ENCODE assay signal across 29 cellular contexts in genomic region chr10:90421874-90422273, GRCh38.
"Had no signal": no experiment of that assay in that cellular context is flagged by ENCODE, and none has a peak within 500 bp of the region (broad histone marks: within the 10 kb centered on the region; RNA-seq: fewer than 3 reads in every experiment).

No MANE protein-coding gene starts in this region.

- ATAC-seq: stimulated activated effector memory CD8-positive, alpha-beta T cell treated with anti-CD3 and anti-CD28 coated beads, Interleukin-12 subunit alpha, Interleukin-12 subunit beta, amount 100 ng/mL, for 72 hours; stimulated activated memory B cell treated with anti-CD40 and anti-IgM and Interleukin-4, amounts not matched to agents 10 μg/mL and 1 μg/mL and 100 μg/mL, for 72 hours; stimulated activated naive B cell treated with anti-CD40 and anti-IgM and Interleukin-4, amounts not matched to agents 10 μg/mL and 1 μg/mL and 100 μg/mL, for 72 hours; stimulated activated naive CD8-positive, alpha-beta T cell treated with anti-CD3 and anti-CD28 coated beads, Interleukin-15, amount 100 ng/mL, for 72 hours; stimulated activated naive CD8-positive, alpha-beta T cell treated with anti-CD3 and anti-CD28 coated beads, Interleukin-15, Interleukin-2, amounts not matched to agents 100 U/mL and 50 U/mL, for 24 hours; upper lobe of right lung had no signal

- H3K4me1 Mint-ChIP-seq: stimulated activated effector memory CD8-positive, alpha-beta T cell treated with anti-CD3 and anti-CD28 coated beads, Interleukin-12 subunit alpha, Interleukin-12 subunit beta, amount 100 ng/mL, for 72 hours; stimulated activated memory B cell treated with anti-CD40 and anti-IgM and Interleukin-4, amounts not matched to agents 10 μg/mL and 1 μg/mL and 100 μg/mL, for 72 hours; stimulated activated naive B cell treated with anti-CD40 and anti-IgM and Interleukin-4, amounts not matched to agents 10 μg/mL and 1 μg/mL and 100 μg/mL, for 72 hours; stimulated activated naive CD8-positive, alpha-beta T cell treated with anti-CD3 and anti-CD28 coated beads, Interleukin-15, amount 100 ng/mL, for 72 hours had no signal

- FAIRE-seq: urothelium cell line had no signal

- DNase-seq: stimulated activated CD4-positive, alpha-beta T cell treated with anti-CD3 and anti-CD28 coated beads, Interleukin-2, amount 100 ng/mL, for 48 hours; stimulated activated CD4-positive, alpha-beta T cell treated with anti-CD3 and anti-CD28 coated beads, Interleukin-4, amount 100 ng/mL, for 1 hour; stimulated activated CD4-positive, alpha-beta T cell treated with anti-CD3 and anti-CD28 coated beads, Interleukin-4, amount 100 ng/mL, for 24 hours; stimulated activated CD4-positive, alpha-beta T cell treated with anti-CD3 and anti-CD28 coated beads, Interleukin-4, amount 100 ng/mL, for 4 hours; stimulated activated CD8-positive, alpha-beta memory T cell treated with anti-CD3 and anti-CD28 coated beads, Interleukin-4, amount 100 ng/mL, for 48 hours; stimulated activated naive B cell treated with anti-CD40 and anti-IgM and Interleukin-4, amounts not matched to agents 10 μg/mL and 1 μg/mL and 100 μg/mL, for 72 hours; stimulated activated naive CD4-positive, alpha-beta T cell; stimulated activated naive CD4-positive, alpha-beta T cell treated with Interleukin-2 at 50 U/mL for 16 hours; stimulated activated naive CD8-positive, alpha-beta T cell treated with anti-CD3 and anti-CD28 coated beads, Interleukin-15, amount 100 ng/mL, for 72 hours; stimulated activated naive CD8-positive, alpha-beta T cell treated with anti-CD3 and anti-CD28 coated beads, Interleukin-15, Interleukin-2, amounts not matched to agents 100 U/mL and 50 U/mL, for 24 hours; stomach; substantia nigra; testis; thyroid gland; tibial artery; transverse colon; trophoblast cell; upper lobe of left lung; upper lobe of right lung; uterus had no signal

- H3K36me3 Mint-ChIP-seq: stimulated activated effector memory CD8-positive, alpha-beta T cell treated with anti-CD3 and anti-CD28 coated beads, Interleukin-12 subunit alpha, Interleukin-12 subunit beta, amount 100 ng/mL, for 72 hours; stimulated activated memory B cell treated with anti-CD40 and anti-IgM and Interleukin-4, amounts not matched to agents 10 μg/mL and 1 μg/mL and 100 μg/mL, for 72 hours; stimulated activated naive B cell treated with anti-CD40 and anti-IgM and Interleukin-4, amounts not matched to agents 10 μg/mL and 1 μg/mL and 100 μg/mL, for 72 hours; type B pancreatic cell had no signal

- H3K9me3 ChIP-seq: stomach, suprapubic skin, testis, thoracic aorta, thyroid gland, tibial artery, tibial nerve, transverse colon, upper lobe of right lung, uterus, vagina had no signal

- H3K4me3 Mint-ChIP-seq: stimulated activated effector memory CD8-positive, alpha-beta T cell treated with anti-CD3 and anti-CD28 coated beads, Interleukin-12 subunit alpha, Interleukin-12 subunit beta, amount 100 ng/mL, for 72 hours; stimulated activated memory B cell treated with anti-CD40 and anti-IgM and Interleukin-4, amounts not matched to agents 10 μg/mL and 1 μg/mL and 100 μg/mL, for 72 hours; stimulated activated naive B cell treated with anti-CD40 and anti-IgM and Interleukin-4, amounts not matched to agents 10 μg/mL and 1 μg/mL and 100 μg/mL, for 72 hours; stimulated activated naive CD8-positive, alpha-beta T cell treated with anti-CD3 and anti-CD28 coated beads, Interleukin-15, amount 100 ng/mL, for 72 hours; stimulated activated naive CD8-positive, alpha-beta T cell treated with anti-CD3 and anti-CD28 coated beads, Interleukin-15, Interleukin-2, amounts not matched to agents 100 ng/mL and 50 ng/mL, for 24 hours; type B pancreatic cell had no signal

- H3K27ac Mint-ChIP-seq: stimulated activated effector memory CD8-positive, alpha-beta T cell treated with anti-CD3 and anti-CD28 coated beads, Interleukin-12 subunit alpha, Interleukin-12 subunit beta, amount 100 ng/mL, for 72 hours; stimulated activated memory B cell treated with anti-CD40 and anti-IgM and Interleukin-4, amounts not matched to agents 10 μg/mL and 1 μg/mL and 100 μg/mL, for 72 hours; stimulated activated naive B cell treated with anti-CD40 and anti-IgM and Interleukin-4, amounts not matched to agents 10 μg/mL and 1 μg/mL and 100 μg/mL, for 72 hours; stimulated activated naive CD8-positive, alpha-beta T cell treated with anti-CD3 and anti-CD28 coated beads, Interleukin-15, amount 100 ng/mL, for 72 hours; stimulated activated naive CD8-positive, alpha-beta T cell treated with anti-CD3 and anti-CD28 coated beads, Interleukin-15, Interleukin-2, amounts not matched to agents 100 ng/mL and 50 ng/mL, for 24 hours; type B pancreatic cell had no signal

- H3K27me3 ChIP-seq: stomach, suprapubic skin, testis, thyroid gland, tibial artery, tibial nerve, transverse colon, upper lobe of left lung, upper lobe of right lung, uterus, vagina had no signal

- H3K9me3 Mint-ChIP-seq: stimulated activated naive CD8-positive, alpha-beta T cell treated with anti-CD3 and anti-CD28 coated beads, Interleukin-15, amount 100 ng/mL, for 72 hours had no signal

- H3K27ac ChIP-seq: stomach, suprapubic skin, testis, thoracic aorta, thyroid gland, tibial artery, tibial nerve, transverse colon, upper lobe of left lung, upper lobe of right lung, uterus, vagina had no signal

- H3K27me3 Mint-ChIP-seq: stimulated activated memory B cell treated with anti-CD40 and anti-IgM and Interleukin-4, amounts not matched to agents 10 μg/mL and 1 μg/mL and 100 μg/mL, for 72 hours; stimulated activated naive CD8-positive, alpha-beta T cell treated with anti-CD3 and anti-CD28 coated beads, Interleukin-15, amount 100 ng/mL, for 72 hours; stimulated activated naive CD8-positive, alpha-beta T cell treated with anti-CD3 and anti-CD28 coated beads, Interleukin-15, Interleukin-2, amounts not matched to agents 100 ng/mL and 50 ng/mL, for 24 hours; type B pancreatic cell had no signal

- H3K4me3 ChIP-seq: stomach, suprapubic skin, testis, thoracic aorta, thyroid gland, tibial artery, tibial nerve, transverse colon, upper lobe of left lung, upper lobe of right lung, uterus, vagina had no signal

- H3K36me3 ChIP-seq: stomach, suprapubic skin, thoracic aorta, thyroid gland, tibial artery, tibial nerve, transverse colon, upper lobe of left lung, upper lobe of right lung, uterus, vagina had no signal

- H3K4me1 ChIP-seq: stomach, suprapubic skin, testis, thyroid gland, tibial artery, tibial nerve, transverse colon, upper lobe of left lung, upper lobe of right lung, uterus, vagina had no signal
